15 cellular contexts compared by ENCODE assay signal in genomic region chr13:30370916-30371521, GRCh38. TPM values are rescaled to one million over a fixed set of nuclear protein-coding genes. Genes with fewer than 3 reads are reported as not detected.
DNase-seq lines count a peak whose midpoint lies in the region; ATAC-seq and TF ChIP-seq lines count a peak whose summit lies in the region.
"Had no signal": no experiment of that assay in that cellular context is flagged by ENCODE, and none has a peak within 500 bp of the region (broad histone marks: within the 10 kb centered on the region; RNA-seq: fewer than 3 reads in every experiment).

No MANE protein-coding gene starts in this region.

- POLR2A ChIA-PET in activated B cell treated with CpG ODN at 0.5 μM for 24 hours (lab: Charles Lee) = interaction anchor here (0.6 to 9.5 kb wide), 23 partner anchors 9 to 364 kb away, joined by 3 to 199 read pairs (median 6); partner anchors contain the start of genes ALOX5AP, HMGB1, KATNAL1 and UBE2L5

- peak overlapping the region; percentile 91 for H3K27ac Mint-ChIP-seq in activated CD8-positive, alpha-beta memory T cell treated with anti-CD3 and anti-CD28 coated beads, Interleukin-2, amount 10 ng/mL, durations not matched to agents 7 days and 5 days
- peak overlapping the region; percentile 84 for H3K27ac Mint-ChIP-seq in activated B cell treated with CpG ODN at 0.5 μM for 24 hours
- H3K27ac Mint-ChIP-seq: dendritic cell treated with granulocyte-macrophage colony-stimulating factor and Interleukin-4, amounts not matched to agents 40 ng/mL and 50 ng/mL, for 4 days; WTC11 had no signal

- CTCF ChIA-PET in activated CD8-positive, alpha-beta memory T cell treated with anti-CD3 and anti-CD28 coated beads, Interleukin-2, amount 10 ng/mL, durations not matched to agents 7 days and 5 days (lab: Charles Lee) = interaction anchor here (0.7 to 6.6 kb wide), 12 partner anchors 15 to 249 kb away, joined by 3 to 83 read pairs (median 4); partner anchors contain the start of gene HMGB1
- CTCF ChIA-PET in activated B cell treated with CpG ODN at 0.5 μM for 24 hours (lab: Charles Lee) = interaction anchor here (0.8 to 2.5 kb wide), 12 partner anchors 15 to 239 kb away, joined by 3 to 14 read pairs (median 4); partner anchors contain the start of gene UBE2L5

- H3K27ac ChIP-seq in hepatocyte = peak overlapping the region; percentile 91
- H3K27ac ChIP-seq in thyroid gland = peak overlapping the region in 2 of 3 donors; percentile 39 to 75
- H3K27ac ChIP-seq in left ventricle myocardium inferior (replicated peaks) = no peak overlapping the region
- H3K27ac ChIP-seq: sigmoid colon had no signal

- H3K9me3 Mint-ChIP-seq in activated CD8-positive, alpha-beta memory T cell treated with anti-CD3 and anti-CD28 coated beads, Interleukin-2, amount 10 ng/mL, durations not matched to agents 7 days and 5 days (ENCODE audit: low read depth) = no peaks in the 10 kb centered on the region
- no peaks in the 10 kb centered on the region for H3K9me3 Mint-ChIP-seq in activated B cell treated with CpG ODN at 0.5 μM for 24 hours
- H3K9me3 Mint-ChIP-seq: dendritic cell treated with granulocyte-macrophage colony-stimulating factor and Interleukin-4, amounts not matched to agents 40 ng/mL and 50 ng/mL, for 4 days; WTC11 had no signal

- no peak for ATAC-seq in activated CD8-positive, alpha-beta memory T cell treated with anti-CD3 and anti-CD28 coated beads, Interleukin-2, amount 10 ng/mL, durations not matched to agents 7 days and 5 days
- ATAC-seq in activated B cell treated with CpG ODN at 0.5 μM for 24 hours (ENCODE audit: low read depth) (no peak), GM21529 (IDR thresholded peaks at IDR 0.05; ENCODE audit: unreplicated experiment) (no peak)
- ATAC-seq: WTC11 had no signal

- whole genome bisulfite sequencing in hepatocyte (ENCODE audit: low lambda C conversion rate, missing lambda C conversion rate) = 96% methylated on average over 4 of the region's 4 CpGs
- WGBS in thyroid gland, 2 donors = 90 to 95% methylated on average over 3 to 4 of the region's 4 CpGs

- peaks cover 45% of the 10 kb centered on the region for H3K36me3 Mint-ChIP-seq in activated CD8-positive, alpha-beta memory T cell treated with anti-CD3 and anti-CD28 coated beads, Interleukin-2, amount 10 ng/mL, durations not matched to agents 7 days and 5 days
- peaks cover 35% of the 10 kb centered on the region for H3K36me3 Mint-ChIP-seq in activated B cell treated with CpG ODN at 0.5 μM for 24 hours (ENCODE audit: low read depth)
- H3K36me3 Mint-ChIP-seq: WTC11 had no signal

- H3K27me3 ChIP-seq in hepatocyte (no peaks in the 10 kb centered on the region), thyroid gland (no peaks in the 10 kb centered on the region), left ventricle myocardium inferior (ENCODE audit: low read depth) (no peaks in the 10 kb centered on the region)
- H3K27me3 ChIP-seq: sigmoid colon had no signal

- TF ChIP-seq CTCF in activated B cell treated with CpG ODN at 0.5 μM for 24 hours (IDR thresholded peaks at IDR 0.05) (no peak), hepatocyte (IDR thresholded peaks at IDR 0.05; ENCODE audit: poor library complexity) (no peak), thyroid gland (IDR thresholded peaks at IDR 0.05) (no peak), left ventricle myocardium inferior (IDR thresholded peaks at IDR 0.05; ENCODE audit: borderline replicate concordance) (no peak)

- peaks cover 11% of the 10 kb centered on the region for H3K4me1 ChIP-seq in hepatocyte (ENCODE audit: insufficient read depth)
- H3K4me1 ChIP-seq in thyroid gland = peaks cover 6 to 23% of the 10 kb centered on the region in 2 donors
- H3K4me1 ChIP-seq in left ventricle myocardium inferior = no peaks in the 10 kb centered on the region

- DNase-seq in activated CD8-positive, alpha-beta memory T cell treated with anti-CD3 and anti-CD28 coated beads, Interleukin-2, amount 10 ng/mL, durations not matched to agents 7 days and 5 days = no peak
- DNase-seq in activated CD8-positive, alpha-beta memory T cell treated with anti-CD3 and anti-CD28 coated beads, Interleukin-2, amount 50 U/mL, for 48 hours = no peak
- no peak for DNase-seq in activated B cell treated with CpG ODN at 0.5 μM for 24 hours
- DNase-seq in hepatocyte (ENCODE audit: low spot score) = no peak
- DNase-seq in thyroid gland = no peak
- DNase-seq in left ventricle myocardium inferior = no peak
- DNase-seq in superior temporal gyrus (ENCODE audit: extremely low spot score) = no peak
- DNase-seq: Right ventricle myocardium superior, sigmoid colon, trophoblast cell had no signal

- H3K36me3 ChIP-seq in hepatocyte (replicated peaks; ENCODE audit: insufficient read depth, low read depth) (no peaks in the 10 kb centered on the region), thyroid gland (no peaks in the 10 kb centered on the region), left ventricle myocardium inferior (no peaks in the 10 kb centered on the region)
- H3K36me3 ChIP-seq: sigmoid colon had no signal

- peaks cover 68% of the 10 kb centered on the region for H3K4me1 Mint-ChIP-seq in activated CD8-positive, alpha-beta memory T cell treated with anti-CD3 and anti-CD28 coated beads, Interleukin-2, amount 10 ng/mL, durations not matched to agents 7 days and 5 days
- H3K4me1 Mint-ChIP-seq in activated B cell treated with CpG ODN at 0.5 μM for 24 hours = peaks cover 83% of the 10 kb centered on the region

- H3K9me2 ChIP-seq in hepatocyte (replicated peaks; ENCODE audit: insufficient read depth) = no peaks in the 10 kb centered on the region

- H3K4me2 ChIP-seq in hepatocyte = peak overlapping the region; percentile 61

- TF ChIP-seq POLR2A in thyroid gland (IDR thresholded peaks at IDR 0.05) = no peak

- intact Hi-C loops in activated B cell treated with CpG ODN at 0.5 μM for 24 hours (cut with micrococcal nuclease) = loop anchor here (1.0 kb wide), 12 partner anchors 16 to 373 kb away; partner anchors contain the start of genes KATNAL1, UBE2L5 and USPL1
- intact Hi-C loops in thyroid gland (cut with DNase I) = no loop called here
- intact Hi-C loops in left ventricle myocardium inferior (cut with micrococcal nuclease) = no loop called here

- H3K79me2 ChIP-seq in hepatocyte = no peaks in the 10 kb centered on the region

- H3K4me3 ChIP-seq in hepatocyte (no peak overlapping the region), thyroid gland (replicated peaks in 1 of 3) (no peak overlapping the region), left ventricle myocardium inferior (no peak overlapping the region)
- H3K4me3 ChIP-seq: sigmoid colon had no signal

- H4K20me1 ChIP-seq in hepatocyte (ENCODE audit: insufficient read depth, poor library complexity, severe bottlenecking) = no peaks in the 10 kb centered on the region

- H3K27me3 Mint-ChIP-seq in activated CD8-positive, alpha-beta memory T cell treated with anti-CD3 and anti-CD28 coated beads, Interleukin-2, amount 10 ng/mL, durations not matched to agents 7 days and 5 days = no peaks in the 10 kb centered on the region
- H3K27me3 Mint-ChIP-seq in activated B cell treated with CpG ODN at 0.5 μM for 24 hours = no peaks in the 10 kb centered on the region
- H3K27me3 Mint-ChIP-seq: dendritic cell treated with granulocyte-macrophage colony-stimulating factor and Interleukin-4, amounts not matched to agents 40 ng/mL and 50 ng/mL, for 4 days had no signal

- no peak overlapping the region for H2AFZ ChIP-seq in hepatocyte

- peak overlapping the region; percentile 76 for H3K4me3 Mint-ChIP-seq in activated CD8-positive, alpha-beta memory T cell treated with anti-CD3 and anti-CD28 coated beads, Interleukin-2, amount 10 ng/mL, durations not matched to agents 7 days and 5 days
- peak overlapping the region; percentile 78 for H3K4me3 Mint-ChIP-seq in activated B cell treated with CpG ODN at 0.5 μM for 24 hours
- H3K4me3 Mint-ChIP-seq: dendritic cell treated with granulocyte-macrophage colony-stimulating factor and Interleukin-4, amounts not matched to agents 40 ng/mL and 50 ng/mL, for 4 days; WTC11 had no signal

- no peaks in the 10 kb centered on the region for H3K9me3 ChIP-seq in hepatocyte (ENCODE audit: low read depth)
- H3K9me3 ChIP-seq in thyroid gland = no peaks in the 10 kb centered on the region
- no peaks in the 10 kb centered on the region for H3K9me3 ChIP-seq in left ventricle myocardium inferior (replicated peaks)
- H3K9me3 ChIP-seq: sigmoid colon had no signal

RNA-seq across cellular contexts. Expression of gene UBE2L5, which starts 51.3 kb away (rescaled TPM):
- not detected for total RNA-seq in activated CD8-positive, alpha-beta memory T cell treated with anti-CD3 and anti-CD28 coated beads, Interleukin-2, amount 10 ng/mL, durations not matched to agents 7 days and 5 days
- total RNA-seq in activated B cell treated with CpG ODN at 0.5 μM for 24 hours (0.24 and 0.42 TPM in 2 replicates), hepatocyte (not detected in 2 replicates), thyroid gland (not detected), left ventricle myocardium inferior (not detected)
- not detected in 2 replicates for polyA plus RNA-seq in hepatocyte
- total RNA-seq: fibroblast of villous mesenchyme, H1, Right ventricle myocardium superior had no signal
- polyA plus RNA-seq: H1 had no signal
